ENCODE assay signal across 1 cellular context in genomic region chr7:158277219-158278141, GRCh38.
TF ChIP-seq lines count a peak whose summit lies in the region.

No MANE protein-coding gene starts in this region.

TF ChIP-seq in K562, 482 proteins besides CTCF, POLR2A, EP300 and RAD21 (continued from another document):
- no peak for TF ChIP-seq ZNF518B (CRISPR knock-in tag; IDR thresholded peaks at IDR 0.05)
- TF ChIP-seq ZNF239 (CRISPR knock-in tag; IDR thresholded peaks at IDR 0.05), result no peak
- no peak for TF ChIP-seq LEF1 (IDR thresholded peaks at IDR 0.05)
- no peak for TF ChIP-seq CREB3 (tag; conservative IDR thresholded peaks at IDR 0.05; ENCODE audit: low read depth)
- no peak for TF ChIP-seq JUN (IDR thresholded peaks at IDR 0.05; ENCODE audit: borderline replicate concordance, low read depth, low read length)
- TF ChIP-seq JUN (CRISPR knock-in tag; IDR thresholded peaks at IDR 0.05; ENCODE audit: borderline replicate concordance), result no peak
- TF ChIP-seq PTRF (tag; IDR thresholded peaks at IDR 0.05), result no peak
- TF ChIP-seq MEF2A (IDR thresholded peaks at IDR 0.05; ENCODE audit: control insufficient read depth, low read depth, low read length), result no peak
- TF ChIP-seq, protein P1, sequence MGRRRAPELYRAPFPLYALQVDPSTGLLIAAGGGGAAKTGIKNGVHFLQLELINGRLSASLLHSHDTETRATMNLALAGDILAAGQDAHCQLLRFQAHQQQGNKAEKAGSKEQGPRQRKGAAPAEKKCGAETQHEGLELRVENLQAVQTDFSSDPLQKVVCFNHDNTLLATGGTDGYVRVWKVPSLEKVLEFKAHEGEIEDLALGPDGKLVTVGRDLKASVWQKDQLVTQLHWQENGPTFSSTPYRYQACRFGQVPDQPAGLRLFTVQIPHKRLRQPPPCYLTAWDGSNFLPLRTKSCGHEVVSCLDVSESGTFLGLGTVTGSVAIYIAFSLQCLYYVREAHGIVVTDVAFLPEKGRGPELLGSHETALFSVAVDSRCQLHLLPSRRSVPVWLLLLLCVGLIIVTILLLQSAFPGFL (CRISPR knock-in tag; IDR thresholded peaks at IDR 0.05), result no peak
- no peak for TF ChIP-seq HMG20B (CRISPR knock-in tag; IDR thresholded peaks at IDR 0.05)
- TF ChIP-seq ILK (tag; IDR thresholded peaks at IDR 0.05; ENCODE audit: borderline replicate concordance, low read depth), result no peak
- no peak for TF ChIP-seq MYBL2 (IDR thresholded peaks at IDR 0.05; ENCODE audit: low read depth)
- no peak for TF ChIP-seq MYBL2 (CRISPR knock-in tag; IDR thresholded peaks at IDR 0.05; ENCODE audit: borderline replicate concordance)
- no peak for TF ChIP-seq DMBX1 (CRISPR knock-in tag; IDR thresholded peaks at IDR 0.05; ENCODE audit: borderline replicate concordance)
- TF ChIP-seq, protein P2, sequence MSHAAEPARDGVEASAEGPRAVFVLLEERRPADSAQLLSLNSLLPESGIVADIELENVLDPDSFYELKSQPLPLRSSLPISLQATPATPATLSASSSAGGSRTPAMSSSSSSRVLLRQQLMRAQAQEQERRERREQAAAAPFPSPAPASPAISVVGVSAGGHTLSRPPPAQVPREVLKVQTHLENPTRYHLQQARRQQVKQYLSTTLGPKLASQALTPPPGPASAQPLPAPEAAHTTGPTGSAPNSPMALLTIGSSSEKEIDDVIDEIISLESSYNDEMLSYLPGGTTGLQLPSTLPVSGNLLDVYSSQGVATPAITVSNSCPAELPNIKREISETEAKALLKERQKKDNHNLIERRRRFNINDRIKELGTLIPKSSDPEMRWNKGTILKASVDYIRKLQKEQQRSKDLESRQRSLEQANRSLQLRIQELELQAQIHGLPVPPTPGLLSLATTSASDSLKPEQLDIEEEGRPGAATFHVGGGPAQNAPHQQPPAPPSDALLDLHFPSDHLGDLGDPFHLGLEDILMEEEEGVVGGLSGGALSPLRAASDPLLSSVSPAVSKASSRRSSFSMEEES (CRISPR knock-in tag; IDR thresholded peaks at IDR 0.05), result no peak
